ENCODE assay signal across 8 cellular contexts in genomic region chr1:26363549-26364448, GRCh38. TPM values are rescaled to one million over a fixed set of nuclear protein-coding genes. Genes with fewer than 3 reads are reported as not detected.
A peak's percentile ranks its signal among the peaks of the same experiment; 100 is the strongest.
DNase-seq lines count a peak whose midpoint lies in the region; ATAC-seq and TF ChIP-seq lines count a peak whose summit lies in the region.

No MANE protein-coding gene starts in this region.

- H3K9me3 Mint-ChIP-seq in endothelial cell (ENCODE audit: unreplicated experiment): no peaks in the 10 kb centered on the region

- H3K27me3 ChIP-seq in BLaER1 treated with 17β-estradiol and CSF1 and Interleukin-3, amounts not matched to agents 10 nM and 100 nM: peaks cover 33 to 46% (median 40%) of the 10 kb centered on the region in 11 experiments

- TF ChIP-seq CTCF in endothelial cell (IDR thresholded peaks at IDR 0.05; ENCODE audit: unreplicated experiment): peak; percentile 93

- peaks cover 0 to 6% (median 0%) of the 10 kb centered on the region in 11 experiments; a peak in 4 of 22 replicates for H4K20me1 ChIP-seq in BLaER1 treated with 17β-estradiol and CSF1 and Interleukin-3, amounts not matched to agents 10 nM and 100 nM

- H3K36me3 Mint-ChIP-seq in endothelial cell (ENCODE audit: low read depth, unreplicated experiment): no peaks in the 10 kb centered on the region

- H3K4me2 ChIP-seq in BLaER1 treated with 17β-estradiol and CSF1 and Interleukin-3, amounts not matched to agents 10 nM and 100 nM: peak overlapping the region in 6 of 11 experiments; percentile 2 to 29 (median 14); a peak in 4 of 22 replicates

- peaks cover 14% of the 10 kb centered on the region for H3K27me3 Mint-ChIP-seq in endothelial cell (ENCODE audit: unreplicated experiment)

- DNase-seq in HCEC 1CT (peak; percentile 52), NOMO-1 treated with dmso at 0.1 percent for 144 hours (lab: John Stamatoyannopoulos, UW; ENCODE audit: unreplicated experiment) (peak; percentile 62), endothelial cell (ENCODE audit: low spot score) (peak; percentile 92), midbrain (lab: John Stamatoyannopoulos, UW) (peak; percentile 47)
- peak; percentile 65 to 89 (median 71) for DNase-seq in activated CD8-positive, alpha-beta memory T cell treated with anti-CD3 and anti-CD28 coated beads for 48 hours (ENCODE audit: low read depth in 2 of 3, low spot score in 2 of 3)
- DNase-seq in stimulated activated CD8-positive, alpha-beta memory T cell treated with anti-CD3 and anti-CD28 coated beads, Interleukin-7, amount 100 ng/mL, for 1 hour (ENCODE audit: low read depth in 2 of 2): peak; percentile 58 to 76

- H3K4me3 ChIP-seq in BLaER1 treated with 17β-estradiol and CSF1 and Interleukin-3, amounts not matched to agents 10 nM and 100 nM: no peak overlapping the region

- H3K27ac ChIP-seq in BLaER1 treated with 17β-estradiol and CSF1 and Interleukin-3, amounts not matched to agents 10 nM and 100 nM: no peak overlapping the region

- H3K36me3 ChIP-seq in BLaER1 treated with 17β-estradiol and CSF1 and Interleukin-3, amounts not matched to agents 10 nM and 100 nM: no peaks in the 10 kb centered on the region

- no peak overlapping the region for H3K4me3 Mint-ChIP-seq in endothelial cell (ENCODE audit: unreplicated experiment)

- H3K4me1 Mint-ChIP-seq in endothelial cell (ENCODE audit: unreplicated experiment): peaks cover 2% of the 10 kb centered on the region

- ATAC-seq in GM19463 (IDR thresholded peaks at IDR 0.05; ENCODE audit: unreplicated experiment): no peak

- no peaks in the 10 kb centered on the region for H3K9me3 ChIP-seq in BLaER1 treated with 17β-estradiol and CSF1 and Interleukin-3, amounts not matched to agents 10 nM and 100 nM (replicated peaks in 1 of 11)

- no peak overlapping the region for H3K9ac ChIP-seq in BLaER1 treated with 17β-estradiol and CSF1 and Interleukin-3, amounts not matched to agents 10 nM and 100 nM

- no peak overlapping the region for H3K27ac Mint-ChIP-seq in endothelial cell (ENCODE audit: unreplicated experiment)

- H3K4me1 ChIP-seq in BLaER1 treated with 17β-estradiol and CSF1 and Interleukin-3, amounts not matched to agents 10 nM and 100 nM: peaks cover 8 to 28% (median 24%) of the 10 kb centered on the region in 10 experiments; a peak in 18 of 20 replicates

RNA-seq across cellular contexts. Expression of gene ZNF683, which starts 8.8 kb away (rescaled TPM):
- total RNA-seq in endothelial cell (ENCODE audit: unreplicated experiment): not detected

RNA-seq across cellular contexts. Expression of gene CRYBG2, which starts 9.9 kb away (rescaled TPM):
- total RNA-seq in endothelial cell (ENCODE audit: unreplicated experiment): 1.4 TPM

RNA-seq across cellular contexts. Expression of gene CD52, which starts 46.0 kb away (rescaled TPM):
- 21.8 TPM for total RNA-seq in endothelial cell (ENCODE audit: unreplicated experiment)

RNA-seq across cellular contexts. Expression of gene LIN28A, which starts 46.8 kb away (rescaled TPM):
- 107 TPM for total RNA-seq in endothelial cell (ENCODE audit: unreplicated experiment)

RNA-seq across cellular contexts. Expression of gene UBXN11, which starts 57.4 kb away (rescaled TPM):
- 16.0 TPM for total RNA-seq in endothelial cell (ENCODE audit: unreplicated experiment)
